ENCODE assay signal across 12 cellular contexts in the genomic region with DNA sequence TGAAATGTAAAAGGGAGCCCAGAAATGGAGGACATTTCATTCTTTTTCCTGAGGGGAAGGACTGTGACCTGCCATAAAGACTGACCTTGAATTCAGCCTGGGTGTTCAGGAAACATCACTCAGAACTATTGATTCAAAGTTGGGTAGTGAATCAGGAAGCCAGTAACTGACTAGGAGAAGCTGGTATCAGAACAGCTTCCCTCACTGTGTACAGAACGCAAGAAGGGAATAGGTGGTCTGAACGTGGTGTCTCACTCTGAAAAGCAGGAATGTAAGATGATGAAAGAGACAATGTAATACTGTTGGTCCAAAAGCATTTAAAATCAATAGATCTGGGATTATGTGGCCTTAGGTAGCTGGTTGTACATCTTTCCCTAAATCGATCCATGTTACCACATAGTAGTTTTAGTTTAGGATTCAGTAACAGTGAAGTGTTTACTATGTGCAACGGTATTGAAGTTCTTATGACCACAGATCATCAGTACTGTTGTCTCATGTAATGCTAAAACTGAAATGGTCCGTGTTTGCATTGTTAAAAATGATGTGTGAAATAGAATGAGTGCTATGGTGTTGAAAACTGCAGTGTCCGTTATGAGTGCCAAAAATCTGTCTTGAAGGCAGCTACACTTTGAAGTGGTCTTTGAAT. TPM values are rescaled to one million over a fixed set of nuclear protein-coding genes. Genes with fewer than 3 reads are reported as not detected.
DNase-seq lines count a peak whose midpoint lies in the region; ATAC-seq and TF ChIP-seq lines count a peak whose summit lies in the region.
"Had no signal": no experiment of that assay in that cellular context is flagged by ENCODE, and none has a peak within 500 bp of the region (broad histone marks: within the 10 kb centered on the region; RNA-seq: fewer than 3 reads in every experiment).

No MANE protein-coding gene starts in this region.

- H3K18ac ChIP-seq in IMR-90 (ENCODE audit: low read depth, low read length) = no peak overlapping the region

- no peak overlapping the region for H3K4ac ChIP-seq in IMR-90 (ENCODE audit: low read depth, low read length)

- no peak overlapping the region for H2AK9ac ChIP-seq in IMR-90 (replicated peaks; ENCODE audit: low read depth, low read length, poor library complexity)

- H3K56ac ChIP-seq in IMR-90 (ENCODE audit: extremely low read depth, insufficient read depth, low read length) = no peak overlapping the region

- in situ Hi-C loops in IMR-90 (cut with MboI; ENCODE audit: low sequenced_read_pairs) = loop anchor here (5.0 kb wide), 1 partner anchor 211 kb away; no protein-coding TSS in a partner anchor

- H4K5ac ChIP-seq in IMR-90 (ENCODE audit: low read depth, low read length) = no peak overlapping the region

- no peaks in the 10 kb centered on the region for H3K9me3 ChIP-seq in IMR-90 (ENCODE audit: control insufficient read depth, insufficient read depth, low read length)
- no peaks in the 10 kb centered on the region for H3K9me3 ChIP-seq in colonic mucosa
- H3K9me3 ChIP-seq in upper lobe of right lung = no peaks in the 10 kb centered on the region
- H3K9me3 ChIP-seq: tibial nerve had no signal

- H3K4me2 ChIP-seq in IMR-90 (ENCODE audit: low read depth, low read length) = peak overlapping the region; percentile 69

- 0 out of 2 replicates have a peak overlapping the region, but pooled peaks have one; percentile 2 for H3K4me3 ChIP-seq in IMR-90 (ENCODE audit: insufficient read depth, low read depth, low read length)
- H3K4me3 ChIP-seq in colonic mucosa = peak overlapping the region; percentile 3
- H3K4me3 ChIP-seq in upper lobe of right lung = peak overlapping the region; percentile 65

- H3K27me3 Mint-ChIP-seq in mesothelial cell of epicardium (ENCODE audit: low read depth) = no peaks in the 10 kb centered on the region

- H3K23ac ChIP-seq in IMR-90 (ENCODE audit: low read depth, low read length) = peak overlapping the region; percentile 17; the same call in 1 of the 2 replicates

- H2BK20ac ChIP-seq in IMR-90 (ENCODE audit: low read depth, low read length) = no peak overlapping the region

- no peak overlapping the region for H4K8ac ChIP-seq in IMR-90 (ENCODE audit: low read depth in 2 of 2, low read length in 2 of 2)

- DNase-seq in IMR-90 (peak; percentile 5), colonic mucosa (no peak), mesothelial cell of epicardium (ENCODE audit: low spot score in 2 of 2, unreplicated experiment in 2 of 2) (no peak), upper lobe of right lung (no peak), erythroblast (lab: John Stamatoyannopoulos, UW) (no peak), germinal center (ENCODE audit: low spot score) (no peak), kidney tubule cell (ENCODE audit: low spot score) (no peak)
- DNase-seq: activated CD8-positive, alpha-beta memory T cell treated with anti-CD3 and anti-CD28 coated beads for 24 hours; GDM1; NCI-H1092 had no signal

- no TSS peak for BruUV-seq in IMR-90 (replicated peaks; lab: Mats Ljungman, UMichigan)

- H2BK5ac ChIP-seq in IMR-90 (ENCODE audit: low read depth, low read length, poor library complexity, severe bottlenecking) = no peak overlapping the region

- peaks cover 4% of the 10 kb centered on the region for H3K4me1 ChIP-seq in IMR-90 (ENCODE audit: control insufficient read depth, insufficient read depth, low read length)
- H3K4me1 ChIP-seq in colonic mucosa = no peaks in the 10 kb centered on the region
- peaks cover 3% of the 10 kb centered on the region for H3K4me1 ChIP-seq in upper lobe of right lung

- ATAC-seq in IMR-90 (ENCODE audit: low read depth) (no peak), upper lobe of right lung (no peak)

- H3K4me1 Mint-ChIP-seq in mesothelial cell of epicardium = peaks cover 42% of the 10 kb centered on the region

- H3K27me3 ChIP-seq in IMR-90 (ENCODE audit: control insufficient read depth, insufficient read depth, low read length) (no peaks in the 10 kb centered on the region), colonic mucosa (no peaks in the 10 kb centered on the region), upper lobe of right lung (no peaks in the 10 kb centered on the region)
- H3K27me3 ChIP-seq: tibial nerve had no signal

- H2AFZ ChIP-seq in IMR-90 (replicated peaks; ENCODE audit: low read length, poor library complexity) = no peak overlapping the region
- H2AFZ ChIP-seq: parathyroid adenoma had no signal

- H3K27ac ChIP-seq in IMR-90 (ENCODE audit: insufficient read depth, low read length) = no peak overlapping the region
- peak overlapping the region; percentile 88 for H3K27ac ChIP-seq in colonic mucosa
- H3K27ac ChIP-seq in upper lobe of right lung = peak overlapping the region; percentile 89
- H3K27ac ChIP-seq: parathyroid adenoma had no signal

- H4K91ac ChIP-seq in IMR-90 (ENCODE audit: insufficient read depth, low read depth, low read length) = no peak overlapping the region

- no peak overlapping the region for H2AK5ac ChIP-seq in IMR-90 (ENCODE audit: low read depth, low read length)

- peaks cover 11% of the 10 kb centered on the region for H3K36me3 ChIP-seq in IMR-90 (ENCODE audit: control insufficient read depth, insufficient read depth, low read length)
- H3K36me3 ChIP-seq in colonic mucosa = no peaks in the 10 kb centered on the region
- peaks cover 11% of the 10 kb centered on the region for H3K36me3 ChIP-seq in upper lobe of right lung

- no peak overlapping the region for H2BK120ac ChIP-seq in IMR-90 (ENCODE audit: low read depth, low read length)

- H3K9ac ChIP-seq in IMR-90 (ENCODE audit: low read depth, low read length) (no peak overlapping the region), colonic mucosa (ENCODE audit: low read depth in 2 of 2, low read length in 2 of 2) (no peak overlapping the region)
- H3K9ac ChIP-seq: parathyroid adenoma had no signal

- WGBS in IMR-90 (ENCODE audit: extremely low coverage in 2 of 2, insufficient read length in 1 of 2), 2 experiments = no CpG with 5 or more reads among the region's 6 CpGs

- H3K14ac ChIP-seq in IMR-90 (replicated peaks; ENCODE audit: low read depth, low read length) = 0 out of 2 replicates have a peak overlapping the region, but pooled peaks have one; percentile 26

- CTCF ChIA-PET in IMR-90 (lab: Yijun Ruan, JAX) = interaction anchor here (0.8 to 1.8 kb wide), 3 partner anchors 202 to 334 kb away, joined by 3 to 4 read pairs (median 4); no protein-coding TSS in a partner anchor

- peaks cover 9 to 17% of the 10 kb centered on the region in 2 experiments; a peak in 3 of 4 replicates for H3K79me1 ChIP-seq in IMR-90 (ENCODE audit: low read depth in 1 of 2, low read length in 2 of 2)

- H3K4me3 Mint-ChIP-seq in mesothelial cell of epicardium = peak overlapping the region; percentile 48

- H3K9me1 ChIP-seq in IMR-90 (ENCODE audit: insufficient read depth, low read length) = peaks cover 3% of the 10 kb centered on the region; the same call in 1 of the 2 replicates

- H3K27ac Mint-ChIP-seq in mesothelial cell of epicardium = no peak overlapping the region

- H4K20me1 ChIP-seq in IMR-90 (ENCODE audit: insufficient read depth, low read length) = peaks cover 13% of the 10 kb centered on the region; the same call in 1 of the 2 replicates

- no peak for TF ChIP-seq POLR2A in IMR-90 (IDR thresholded peaks at IDR 0.05; ENCODE audit: low read depth, low read length)
- TF ChIP-seq POLR2A in erythroblast (IDR thresholded peaks at IDR 0.05; ENCODE audit: low read length) = no peak

- POLR2A ChIA-PET in IMR-90 (lab: Charles Lee; ENCODE audit: unreplicated experiment) = interaction anchor here (0.6 kb wide), 1 partner anchor 192 kb away, joined by 3 read pairs; no protein-coding TSS in a partner anchor

- no peak for TF ChIP-seq CTCF in IMR-90 (conservative IDR thresholded peaks at IDR 0.05; ENCODE audit: low read depth, low read length)
- no peak for TF ChIP-seq CTCF in colonic mucosa (IDR thresholded peaks at IDR 0.05)
- TF ChIP-seq CTCF in mesothelial cell of epicardium (IDR thresholded peaks at IDR 0.05; ENCODE audit: unreplicated experiment) = no peak
- TF ChIP-seq CTCF in upper lobe of right lung (IDR thresholded peaks at IDR 0.05) = no peak

- intact Hi-C loops in IMR-90 (cut with micrococcal nuclease) (loop anchor here (2.0 kb wide), 1 partner anchor 337 kb away; no protein-coding TSS in a partner anchor), colonic mucosa (cut with DNase I) (no loop called here), upper lobe of right lung (cut with DNase I) (no loop called here)

- H3K36me3 Mint-ChIP-seq in mesothelial cell of epicardium = peaks cover 7% of the 10 kb centered on the region

- dilution Hi-C loops in IMR-90 (cut with HindIII; ENCODE audit: low sequenced_read_pairs, unreplicated experiment) = loop anchor here (25.0 kb wide), 1 partner anchor 201 kb away; no protein-coding TSS in a partner anchor

- no peaks in the 10 kb centered on the region for H3K9me3 Mint-ChIP-seq in mesothelial cell of epicardium

- TF ChIP-seq RAD21 in IMR-90 (IDR thresholded peaks at IDR 0.05; ENCODE audit: low read length) = no peak

- no peak overlapping the region for H2BK15ac ChIP-seq in IMR-90 (ENCODE audit: low read depth, low read length)

TF ChIP-seq in IMR-90, 13 proteins besides CTCF, POLR2A, EP300 and RAD21:
- TF ChIP-seq NFE2L2 (IDR thresholded peaks at IDR 0.05; ENCODE audit: low read depth, low read length) (no peak), CEBPB (IDR thresholded peaks at IDR 0.05; ENCODE audit: low read depth, low read length) (no peak), BHLHE40 (IDR thresholded peaks at IDR 0.05; ENCODE audit: low read depth, low read length) (no peak), RCOR1 (IDR thresholded peaks at IDR 0.05; ENCODE audit: insufficient replicate concordance, low read length) (no peak), MAFK (IDR thresholded peaks at IDR 0.05; ENCODE audit: low read depth, low read length) (no peak), CHD1 (IDR thresholded peaks at IDR 0.05; ENCODE audit: low read depth, low read length) (no peak)
- TF ChIP-seq, protein P1, sequence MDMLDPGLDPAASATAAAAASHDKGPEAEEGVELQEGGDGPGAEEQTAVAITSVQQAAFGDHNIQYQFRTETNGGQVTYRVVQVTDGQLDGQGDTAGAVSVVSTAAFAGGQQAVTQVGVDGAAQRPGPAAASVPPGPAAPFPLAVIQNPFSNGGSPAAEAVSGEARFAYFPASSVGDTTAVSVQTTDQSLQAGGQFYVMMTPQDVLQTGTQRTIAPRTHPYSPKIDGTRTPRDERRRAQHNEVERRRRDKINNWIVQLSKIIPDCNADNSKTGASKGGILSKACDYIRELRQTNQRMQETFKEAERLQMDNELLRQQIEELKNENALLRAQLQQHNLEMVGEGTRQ (IDR thresholded peaks at IDR 0.05; ENCODE audit: low read depth, low read length) = no peak
TF ChIP-seq in IMR-90: peak in this region for 0.

RNA-seq across cellular contexts. Expression of gene RGS2, which starts 2.9 kb away (rescaled TPM):
- total RNA-seq in IMR-90 (2012; rRNA removed) (19.7 and 25.0 TPM in 2 replicates), colonic mucosa (10 to 100 TPM; 16.5 to 28.6 TPM), mesothelial cell of epicardium (51.6 to 55.2 TPM (median 54.4 TPM) in 3 replicates), upper lobe of right lung (49.0 TPM)
- 13.5 and 20.7 TPM in 2 replicates for polyA plus RNA-seq in IMR-90 (2012; rRNA removed)
- 8.0 and 10.2 TPM in 2 replicates for polyA plus RNA-seq in IMR-90 (2012; cell fraction: cytosol; rRNA removed)
- 8.1 and 208 TPM in 2 replicates for polyA plus RNA-seq in IMR-90 (2012; cell fraction: nucleus; rRNA removed; ENCODE audit: low replicate concordance)

Comparison
In these comparisons a context has a peak if more than half of its experiments do, and no peak if none do; other contexts are left out.
1. H3K4me3 ChIP-seq: peak in every context shown above with its lines; median percentile 65 in upper lobe of right lung; 3 in colonic mucosa; 2 in IMR-90.